Comparison of ENCODE assay signal across 8 cellular contexts in genomic region chr3:101848754-101849713, GRCh38. TPM values are rescaled to one million over a fixed set of nuclear protein-coding genes. Genes with fewer than 3 reads are reported as not detected.
DNase-seq lines count a peak whose midpoint lies in the region; ATAC-seq and TF ChIP-seq lines count a peak whose summit lies in the region.

TSS of gene NFKBIZ (plus strand) at chr3:101849514. CDS start at chr3:101849629, 115 bp downstream.

- peak within 1 kb of the TSS; percentile 96 for H3K4me3 Mint-ChIP-seq in CD14-positive monocyte

- no peak for TF ChIP-seq CTCF in CD14-positive monocyte (IDR thresholded peaks at IDR 0.05)

- H3K4me1 Mint-ChIP-seq in CD14-positive monocyte = peaks cover 50% of the 10 kb centered on the region

- peak within 1 kb of the TSS; percentile 94 to 99 (median 98) for H3K27ac Mint-ChIP-seq in CD14-positive monocyte

- intact Hi-C loops in CD14-positive monocyte (cut with micrococcal nuclease) = loop anchor here (5.0 to 10.0 kb wide), 2 partner anchors 37 to 176 kb away; no protein-coding TSS in a partner anchor

- peaks cover 35 to 37% of the 10 kb centered on the region in 2 donors for H3K36me3 Mint-ChIP-seq in CD14-positive monocyte

- peaks cover 0 to 6% (median 0%) of the 10 kb centered on the region in 7 donors for H3K9me3 Mint-ChIP-seq in CD14-positive monocyte

- ATAC-seq in GM19438 (IDR thresholded peaks at IDR 0.05; ENCODE audit: low read depth, unreplicated experiment) = peak; percentile 71
- peak; percentile 74 for ATAC-seq in HG03571 (IDR thresholded peaks at IDR 0.05; ENCODE audit: unreplicated experiment)

- no peaks in the 10 kb centered on the region for H3K27me3 Mint-ChIP-seq in CD14-positive monocyte (ENCODE audit: low read depth in 3 of 3)

- peak; percentile 95 for DNase-seq in CD14-positive monocyte (ENCODE audit: low spot score)
- peak; percentile 93 for DNase-seq in NK-92 treated with Interleukin-12 subunit alpha and Interleukin-12 subunit beta, amount 100 ng/mL, for 24 hours (lab: John Stamatoyannopoulos, UW)
- DNase-seq in activated CD8-positive, alpha-beta memory T cell treated with anti-CD3 and anti-CD28 coated beads for 24 hours = peak; percentile 96
- DNase-seq in effector CD8-positive, alpha-beta T cell (lab: John Stamatoyannopoulos, UW) = peak; percentile 85
- DNase-seq in lung microvascular endothelial cell (ENCODE audit: low read depth in 2 of 2) = peak; percentile 95 to 97
- DNase-seq in stimulated activated CD4-positive, alpha-beta T cell treated with anti-CD3 and anti-CD28 coated beads, TNF-alpha, amount 100 ng/mL, for 48 hours (ENCODE audit: low read depth in 3 of 3) = peak; percentile 83 to 93 (median 87)

RNA-seq across cellular contexts. Expression of gene NFKBIZ, which starts in this region (rescaled TPM):
- 10 to 100 TPM; 71.0 to 84.9 TPM for polyA plus RNA-seq in CD14-positive monocyte
- 5.7 and 8.9 TPM in 2 replicates for total RNA-seq in lung microvascular endothelial cell

Comparison
In these comparisons a context has a peak if more than half of its experiments do, and no peak if none do; other contexts are left out.
1. Peak in every context shown above with its lines: DNase-seq and ATAC-seq.